In genomic region chr17:55729484-55729883, GRCh38 we compare ENCODE assay signal across 27 cellular contexts. TPM values are rescaled to one million over a fixed set of nuclear protein-coding genes. Genes with fewer than 3 reads are reported as not detected.
"Had no signal": no experiment of that assay in that cellular context is flagged by ENCODE, and none has a peak within 500 bp of the region (broad histone marks: within the 10 kb centered on the region; RNA-seq: fewer than 3 reads in every experiment).

No MANE protein-coding gene starts in this region.

- DNase-seq: activated CD4-positive, alpha-beta memory T cell treated with anti-CD3 and anti-CD28 coated beads, Interleukin-2, amount 10 ng/mL, durations not matched to agents 7 days and 5 days; activated CD4-positive, alpha-beta T cell treated with anti-CD3 and anti-CD28 coated beads for 36 hours; activated CD4-positive, alpha-beta T cell treated with anti-CD3 and anti-CD28 coated beads, Interleukin-2, amount 50 U/mL, for 1 hour; activated CD4-positive, CD25-positive, alpha-beta regulatory T cell; activated gamma-delta T cell; activated naive CD4-positive, alpha-beta T cell treated with anti-CD3 and anti-CD28 coated beads for 36 hours; activated T-cell treated with anti-CD3 and anti-CD28 coated beads for 4 hours; activated T-cell treated with anti-CD3 and anti-CD28 coated beads, Interleukin-2, amount 50 U/mL, for 48 hours; brain microvascular endothelial cell; MG63; NCI-H1092 treated with DMSO at 0.1 percent for 48 hours; NCI-H1417 treated with DMSO at 0.1 percent for 48 hours; NCI-H1694 treated with DMSO at 0.1 percent for 48 hours; NCI-H2029 treated with DMSO at 0.1 percent for 48 hours; NCI-H510A treated with DMSO at 0.1 percent for 48 hours; NCI-H69; NK-92 treated with Interleukin-12 subunit alpha and Interleukin-12 subunit beta, amount 100 ng/mL, for 24 hours; OCI-M1; RPMI8226; SHP77; T-helper 17 cell; T1000 had no signal

- H3K27ac ChIP-seq: brain microvascular endothelial cell, KMS-11 had no signal

- H3K9me3 ChIP-seq: MG63 had no signal

- H3K36me3 ChIP-seq: brain microvascular endothelial cell, MG63 had no signal

- H3K9ac ChIP-seq: KMS-11 had no signal

- ATAC-seq: activated CD4-positive, alpha-beta T cell treated with anti-CD3 and anti-CD28 coated beads for 36 hours; activated T-helper 17 cell treated with anti-CD3 and anti-CD28 coated beads, Interleukin-2, amount 50 U/mL, for 72 hours; Panc1; T-helper 17 cell had no signal

- H3K27me3 ChIP-seq: brain microvascular endothelial cell, MG63 had no signal

- H3K4me3 ChIP-seq: MG63 had no signal

- H3K4me2 ChIP-seq: KMS-11 had no signal

RNA-seq across cellular contexts. Expression of gene TMEM100, which starts 6.8 kb away (rescaled TPM):
- total RNA-seq: activated CD4-positive, alpha-beta memory T cell treated with anti-CD3 and anti-CD28 coated beads, Interleukin-2, amount 10 ng/mL, durations not matched to agents 7 days and 5 days; activated CD4-positive, alpha-beta T cell treated with anti-CD3 and anti-CD28 coated beads for 36 hours; activated CD8-positive, alpha-beta memory T cell treated with anti-CD3 and anti-CD28 coated beads for 36 hours; activated naive CD4-positive, alpha-beta T cell treated with anti-CD3 and anti-CD28 coated beads for 36 hours; activated T-helper 17 cell treated with anti-CD3 and anti-CD28 coated beads, Interleukin-2, amount 50 U/mL, for 72 hours; T-helper 17 cell had no signal
- polyA plus RNA-seq: IgD-negative memory B cell had no signal
